In the genomic region with DNA sequence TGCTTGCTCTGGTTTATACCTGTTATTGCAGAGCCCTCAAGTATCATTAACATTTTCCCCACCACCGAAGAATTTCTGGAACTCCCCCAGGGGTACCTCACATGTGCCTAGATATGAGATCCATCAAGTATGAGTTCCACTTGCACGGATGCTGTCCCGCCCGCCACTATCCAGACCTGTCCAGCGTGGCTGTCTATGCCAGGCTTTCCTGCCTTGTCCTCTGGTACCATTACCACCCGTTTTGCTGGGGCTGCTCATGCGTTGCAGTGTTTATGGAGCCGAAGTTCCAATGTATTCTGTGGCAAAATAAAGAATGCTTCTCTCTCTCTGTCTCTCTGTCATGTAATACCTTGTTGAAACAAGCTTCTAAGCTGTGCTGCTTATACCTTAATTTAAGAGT, we compare ENCODE assay signal across 7 cellular contexts.
"Had no signal": no experiment of that assay in that cellular context is flagged by ENCODE, and none has a peak within 500 bp of the region (broad histone marks: within the 10 kb centered on the region; RNA-seq: fewer than 3 reads in every experiment).

No MANE protein-coding gene starts in this region.

- H3K9me3 ChIP-seq: HAP-1 had no signal

- H3K4me3 ChIP-seq: GM23248, HAP-1, K562 had no signal

- H3K4me3 Mint-ChIP-seq: HFFc6 had no signal

- ATAC-seq: HCT116, K562 had no signal

- H2AFZ ChIP-seq: GM23248 had no signal

- H3K27ac ChIP-seq: GM23248 had no signal

- DNase-seq: GM23248, HFFc6, IMR-90, KG1 had no signal

- H3K36me3 ChIP-seq: HAP-1 had no signal

- H3K27ac Mint-ChIP-seq: HFFc6 had no signal

- H3K4me1 ChIP-seq: HAP-1 had no signal
